ENCODE assay signal across 23 cellular contexts in the genomic region with DNA sequence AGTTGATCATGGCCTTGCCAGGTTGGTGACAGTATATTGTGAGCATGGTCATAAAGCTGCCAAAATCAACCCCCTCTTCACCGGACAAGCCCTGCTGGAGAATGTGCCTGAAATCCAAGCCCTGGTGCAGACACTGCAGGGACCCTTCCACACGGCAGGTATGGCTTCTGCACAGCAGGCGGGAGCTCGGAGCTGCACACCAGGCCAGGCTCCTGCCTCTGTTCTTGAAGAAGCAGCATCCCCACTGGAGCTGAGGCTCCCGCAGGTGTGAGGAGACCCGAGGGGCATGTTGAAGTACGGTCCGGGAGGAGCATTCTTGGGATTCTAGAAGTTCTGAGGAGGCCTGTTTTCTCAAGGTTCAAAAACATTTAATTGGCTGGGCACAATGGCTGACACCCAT. TPM values are rescaled to one million over a fixed set of nuclear protein-coding genes. Genes with fewer than 3 reads are reported as not detected.
DNase-seq lines count a peak whose midpoint lies in the region; ATAC-seq, FAIRE-seq and TF ChIP-seq lines count a peak whose summit lies in the region.
"Had no signal": no experiment of that assay in that cellular context is flagged by ENCODE, and none has a peak within 500 bp of the region (broad histone marks: within the 10 kb centered on the region; RNA-seq: fewer than 3 reads in every experiment).

No MANE protein-coding gene starts in this region.

- H4K20me1 ChIP-seq in PC-3 (ENCODE audit: low read length), result no peaks in the 10 kb centered on the region
- H4K20me1 ChIP-seq in H1 (replicated peaks in 1 of 2; ENCODE audit: control insufficient read depth in 1 of 2, insufficient read depth in 2 of 2, low read length in 2 of 2), result no peaks in the 10 kb centered on the region
- no peaks in the 10 kb centered on the region for H4K20me1 ChIP-seq in SK-N-SH (ENCODE audit: insufficient read depth)
- H4K20me1 ChIP-seq: BLaER1 treated with 17β-estradiol and CSF1 and Interleukin-3, amounts not matched to agents 10 nM and 100 nM had no signal

- no peak overlapping the region; the same call in 1 of the 2 replicates for H4K8ac ChIP-seq in H1 (ENCODE audit: extremely low read depth, insufficient read depth, low read length)
- H4K8ac ChIP-seq in trophoblast cell (ENCODE audit: low read depth, low read length), result no peak overlapping the region

- H3K9me2 ChIP-seq in PC-3 (replicated peaks; ENCODE audit: low read length) (no peaks in the 10 kb centered on the region), SK-N-SH (no peaks in the 10 kb centered on the region)

- H2BK12ac ChIP-seq in H1 (ENCODE audit: low read depth, low read length) (no peak overlapping the region), trophoblast cell (ENCODE audit: low read length) (no peak overlapping the region)

- ATAC-seq in PC-3 (no peak), T-helper 17 cell (no peak), GM18502 (IDR thresholded peaks at IDR 0.05; ENCODE audit: poor library complexity, unreplicated experiment) (no peak)
- ATAC-seq: Panc1 had no signal

- H4K91ac ChIP-seq in H1 (replicated peaks; ENCODE audit: insufficient read length, low read length) (no peak overlapping the region), trophoblast cell (ENCODE audit: low read depth, low read length) (no peak overlapping the region)

- H3K4me2 ChIP-seq in PC-3 (ENCODE audit: low read length) (no peak overlapping the region), H1 (ENCODE audit: insufficient read depth in 1 of 2, low read depth in 2 of 2, low read length in 2 of 2) (no peak overlapping the region), trophoblast cell (ENCODE audit: low read length) (no peak overlapping the region), SK-N-SH (no peak overlapping the region)
- H3K4me2 ChIP-seq: BLaER1 treated with 17β-estradiol and CSF1 and Interleukin-3, amounts not matched to agents 10 nM and 100 nM had no signal

- H3K56ac ChIP-seq in H1 (replicated peaks; ENCODE audit: insufficient read length, low read depth, low read length), result no peak overlapping the region

- no peak overlapping the region for H2AK5ac ChIP-seq in H1 (ENCODE audit: low read depth, low read length)
- no peak overlapping the region for H2AK5ac ChIP-seq in trophoblast cell (ENCODE audit: low read length)

- no peak for TF ChIP-seq POLR2A in H1 (IDR thresholded peaks at IDR 0.05; ENCODE audit: control extremely low read depth in 1 of 2, low read depth in 2 of 2, low read length in 2 of 2)

- no peaks in the 10 kb centered on the region for H3K36me3 ChIP-seq in PC-3 (ENCODE audit: low read depth, low read length)
- H3K36me3 ChIP-seq in H1 (ENCODE audit: control insufficient read depth in 2 of 4, insufficient read depth in 4 of 4, low read length in 3 of 4), result peaks cover 2 to 40% (median 7%) of the 10 kb centered on the region in 4 experiments; a peak in 5 of 8 replicates
- peaks cover 20 to 28% of the 10 kb centered on the region in 2 experiments for H3K36me3 ChIP-seq in trophoblast cell (ENCODE audit: control insufficient read depth in 1 of 2, insufficient read depth in 2 of 2, low read length in 2 of 2)
- peaks cover 0 to 20% of the 10 kb centered on the region in 2 experiments for H3K36me3 ChIP-seq in SK-N-SH (replicated peaks in 1 of 2; ENCODE audit: control insufficient read depth in 1 of 2, insufficient read depth in 2 of 2, low read length in 1 of 2)
- H3K36me3 ChIP-seq: MG63 had no signal

- CTCF ChIA-PET in PC-3 (lab: Charles Lee) (no interaction called here), H1 (lab: Charles Lee; ENCODE audit: partially characterized antibody) (no interaction called here), SK-N-SH (lab: Yijun Ruan, JAX) (interaction anchor here (1.1 kb wide), 1 partner anchor 95 kb away, joined by 3 read pairs; no protein-coding TSS in a partner anchor)

- no TSS peak for BruUV-seq in PC-3 (replicated peaks; lab: Mats Ljungman, UMichigan)

- no peaks in the 10 kb centered on the region for H3K4me1 Mint-ChIP-seq in T-helper 17 cell

- 71% methylated on average over 8 of the region's 8 CpGs; no CpG with 5 or more reads in 1 of the 2 experiments for WGBS in H1 (ENCODE audit: extremely low coverage in 1 of 2, insufficient coverage in 1 of 2, insufficient read length in 1 of 2, insufficient replicate concordance in 2 of 2, low coverage in 1 of 2, low lambda C conversion rate in 2 of 2, missing lambda C conversion rate in 1 of 2), 2 experiments
- no CpG with 5 or more reads among the region's 8 CpGs for WGBS in trophoblast cell (ENCODE audit: extremely low coverage, insufficient coverage, insufficient read length)
- 92% methylated on average over 7 of the region's 8 CpGs for WGBS in SK-N-SH (ENCODE audit: low lambda C conversion rate)

- no peak for FAIRE-seq in H1 (lab: Jason Lieb, UNC)
- FAIRE-seq: GM12892, GM19239, H54 had no signal

- intact Hi-C loops in PC-3 (cut with micrococcal nuclease), result no loop called here

- H4K5ac ChIP-seq in H1 (ENCODE audit: insufficient read length, low read depth, low read length), result no peak overlapping the region

- no peak overlapping the region for H2BK20ac ChIP-seq in H1 (ENCODE audit: low read length)

- H3K36me3 Mint-ChIP-seq in T-helper 17 cell (ENCODE audit: low read depth), result no peaks in the 10 kb centered on the region

- H3K23ac ChIP-seq in H1 (ENCODE audit: insufficient read length) (no peak overlapping the region), trophoblast cell (ENCODE audit: low read length) (no peak overlapping the region)

- no peak overlapping the region for H3K27ac Mint-ChIP-seq in T-helper 17 cell
- H3K27ac Mint-ChIP-seq: CD4-positive, alpha-beta T cell had no signal

- H3K27me3 Mint-ChIP-seq in T-helper 17 cell, result no peaks in the 10 kb centered on the region
- H3K27me3 Mint-ChIP-seq: CD4-positive, alpha-beta T cell had no signal

- TF ChIP-seq EP300 in H1 (IDR thresholded peaks at IDR 0.05; ENCODE audit: borderline replicate concordance in 1 of 2, low read depth in 2 of 2, low read length in 2 of 2) (no peak), SK-N-SH (IDR thresholded peaks at IDR 0.05; ENCODE audit: borderline replicate concordance in 1 of 2, low read depth in 1 of 2, low read length in 1 of 2) (no peak)

- no peak overlapping the region for H3K9ac ChIP-seq in PC-3 (ENCODE audit: low read length)
- no peak overlapping the region for H3K9ac ChIP-seq in H1 (replicated peaks in 1 of 4; ENCODE audit: extremely low read depth in 1 of 4, low read depth in 3 of 4, low read length in 3 of 4)
- H3K9ac ChIP-seq in trophoblast cell (ENCODE audit: low read length), result no peak overlapping the region
- H3K9ac ChIP-seq in SK-N-SH, result no peak overlapping the region
- H3K9ac ChIP-seq: BLaER1 treated with 17β-estradiol and CSF1 and Interleukin-3, amounts not matched to agents 10 nM and 100 nM had no signal

- H3K79me1 ChIP-seq in H1 (ENCODE audit: low read depth, low read length) (peaks cover 4% of the 10 kb centered on the region; the same call in 1 of the 2 replicates), trophoblast cell (ENCODE audit: low read length) (no peaks in the 10 kb centered on the region)

- H2BK5ac ChIP-seq in H1 (ENCODE audit: low read depth, low read length), result no peak overlapping the region
- H2BK5ac ChIP-seq in trophoblast cell (ENCODE audit: low read depth, low read length, poor library complexity), result no peak overlapping the region

- H4K12ac ChIP-seq in trophoblast cell (ENCODE audit: low read depth, low read length), result peak overlapping the region; percentile 70

- H3K9me3 ChIP-seq in PC-3 (ENCODE audit: low read length) (no peaks in the 10 kb centered on the region), H1 (ENCODE audit: insufficient read depth in 2 of 2, low read depth in 1 of 2, low read length in 1 of 2) (no peaks in the 10 kb centered on the region), trophoblast cell (ENCODE audit: insufficient read depth, low read depth, low read length) (no peaks in the 10 kb centered on the region), SK-N-SH (no peaks in the 10 kb centered on the region), T-helper 17 cell (ENCODE audit: control insufficient read depth, low read length, poor library complexity, severe bottlenecking) (no peaks in the 10 kb centered on the region)
- H3K9me3 ChIP-seq: BLaER1 treated with 17β-estradiol and CSF1 and Interleukin-3, amounts not matched to agents 10 nM and 100 nM; MG63 had no signal

- H3K79me2 ChIP-seq in PC-3 (ENCODE audit: low read length) (no peaks in the 10 kb centered on the region), H1 (ENCODE audit: control insufficient read depth in 1 of 2, insufficient read depth in 2 of 2, low read length in 2 of 2) (no peaks in the 10 kb centered on the region; a peak in 1 of 4 replicates), trophoblast cell (ENCODE audit: control insufficient read depth, insufficient read depth, low read length, poor library complexity) (peaks cover 2% of the 10 kb centered on the region), SK-N-SH (ENCODE audit: insufficient read depth) (peaks cover 13% of the 10 kb centered on the region; the same call in 1 of the 2 replicates)

- DNase-seq in ELF-1 (ENCODE audit: low read depth, low spot score), result peak; percentile 30
- no peak for DNase-seq in PC-3
- DNase-seq in H1 (ENCODE audit: low read depth in 1 of 2, low spot score in 2 of 2), result peak; percentile 5 to 48
- DNase-seq in trophoblast cell, result no peak
- no peak for DNase-seq in SK-N-SH
- no peak for DNase-seq in kidney glomerular epithelial cell (lab: John Stamatoyannopoulos, UW)
- no peak for DNase-seq in T-helper 17 cell
- DNase-seq: CD4-positive, alpha-beta T cell; DMS53; GDM1; KG1; MG63; NCI-H1105 treated with DMSO at 0.1 percent for 48 hours; NCI-H2029 treated with DMSO at 0.1 percent for 48 hours; NCI-H446 treated with DMSO at 0.1 percent for 48 hours; NCI-H526; SHP77 treated with DMSO at 0.1 percent for 48 hours had no signal

- no peak overlapping the region for H2BK15ac ChIP-seq in H1 (ENCODE audit: low read length)

- POLR2A ChIA-PET in PC-3 (lab: Charles Lee; ENCODE audit: unreplicated experiment) (no interaction called here), H1 (lab: Charles Lee; ENCODE audit: partially characterized antibody) (interaction anchor here (0.6 to 3.3 kb wide), 7 partner anchors 8 to 108 kb away, joined by 3 to 19 read pairs (median 4); a partner anchor contains a TSS), SK-N-SH (lab: Yijun Ruan, JAX) (no interaction called here)

- H3K27me3 ChIP-seq in PC-3 (ENCODE audit: low read length) (no peaks in the 10 kb centered on the region), H1 (replicated peaks in 1 of 4; ENCODE audit: control insufficient read depth in 3 of 4, extremely low read depth in 1 of 4, insufficient read depth in 3 of 4, low read length in 3 of 4) (no peaks in the 10 kb centered on the region), trophoblast cell (ENCODE audit: insufficient read depth, low read length) (no peaks in the 10 kb centered on the region), SK-N-SH (ENCODE audit: insufficient read depth) (no peaks in the 10 kb centered on the region)
- H3K27me3 ChIP-seq: BLaER1 treated with 17β-estradiol and CSF1 and Interleukin-3, amounts not matched to agents 10 nM and 100 nM; MG63 had no signal

- H3K4ac ChIP-seq in H1 (replicated peaks; ENCODE audit: insufficient read length, low read depth, low read length) (no peak overlapping the region), trophoblast cell (ENCODE audit: low read depth, low read length) (no peak overlapping the region)

- no peaks in the 10 kb centered on the region for H3F3A ChIP-seq in PC-3 (ENCODE audit: low read length, unreplicated experiment)
- peaks cover 6% of the 10 kb centered on the region for H3F3A ChIP-seq in SK-N-SH (replicated peaks; ENCODE audit: insufficient read depth)

- no peak overlapping the region for H2AFZ ChIP-seq in PC-3 (ENCODE audit: low read length)
- H2AFZ ChIP-seq in H1 (ENCODE audit: low read length), result no peak overlapping the region
- no peak overlapping the region for H2AFZ ChIP-seq in trophoblast cell (ENCODE audit: insufficient read depth, low read length, poor library complexity)
- H2AFZ ChIP-seq in SK-N-SH (ENCODE audit: low read depth), result no peak overlapping the region

- H2BK120ac ChIP-seq in H1 (replicated peaks; ENCODE audit: low read depth, low read length) (no peak overlapping the region), trophoblast cell (ENCODE audit: insufficient read depth, low read length, poor library complexity) (no peak overlapping the region)

- H3K27ac ChIP-seq in PC-3 (ENCODE audit: low read length), result peak overlapping the region; percentile 57
- no peak overlapping the region for H3K27ac ChIP-seq in H1 (ENCODE audit: low read depth, low read length)
- H3K27ac ChIP-seq in trophoblast cell (ENCODE audit: low read depth, low read length), result no peak overlapping the region
- peak overlapping the region in 1 of 2 experiments; percentile 59; a peak in 1 of 4 replicates for H3K27ac ChIP-seq in SK-N-SH (ENCODE audit: low read depth in 2 of 2, low read length in 1 of 2)
- H3K27ac ChIP-seq: BLaER1 treated with 17β-estradiol and CSF1 and Interleukin-3, amounts not matched to agents 10 nM and 100 nM had no signal

- no peaks in the 10 kb centered on the region for H3K23me2 ChIP-seq in H1 (ENCODE audit: low read depth, low read length)

- H3K4me1 ChIP-seq in PC-3 (ENCODE audit: insufficient read depth, low read length), result peaks cover 12% of the 10 kb centered on the region; the same call in 1 of the 2 replicates
- no peaks in the 10 kb centered on the region; a peak in 1 of 7 replicates for H3K4me1 ChIP-seq in H1 (replicated peaks in 1 of 4; ENCODE audit: control insufficient read depth in 3 of 4, insufficient read depth in 4 of 4, low read length in 3 of 4)
- H3K4me1 ChIP-seq in trophoblast cell (ENCODE audit: control insufficient read depth in 1 of 2, insufficient read depth in 2 of 2, low read length in 2 of 2), result peaks cover 2 to 3% of the 10 kb centered on the region in 2 experiments
- no peaks in the 10 kb centered on the region for H3K4me1 ChIP-seq in SK-N-SH (ENCODE audit: control insufficient read depth in 1 of 2, insufficient read depth in 2 of 2, low read depth in 1 of 2, low read length in 1 of 2)

- TF ChIP-seq RAD21 in H1 (IDR thresholded peaks at IDR 0.05 in 1 of 2, conservative IDR thresholded peaks at IDR 0.05 in 1 of 2; ENCODE audit: low read depth in 2 of 2, low read length in 2 of 2) (no peak), SK-N-SH (IDR thresholded peaks at IDR 0.05; ENCODE audit: low read length) (no peak)

- no peak overlapping the region for H3K4me3 Mint-ChIP-seq in T-helper 17 cell
- H3K4me3 Mint-ChIP-seq: CD4-positive, alpha-beta T cell had no signal

- no peak overlapping the region for H3K4me3 ChIP-seq in PC-3 (ENCODE audit: low read length)
- H3K4me3 ChIP-seq in H1 (ENCODE audit: extremely low read depth in 1 of 4, insufficient read depth in 2 of 4, low read depth in 3 of 4, low read length in 4 of 4), result 0 out of 8 replicates have a peak overlapping the region, but pooled peaks of 1 of the 4 experiments have one; percentile 2
- no peak overlapping the region for H3K4me3 ChIP-seq in trophoblast cell (ENCODE audit: low read depth, low read length)
- H3K4me3 ChIP-seq in SK-N-SH (ENCODE audit: low read depth in 2 of 2, low read length in 1 of 2), result no peak overlapping the region
- H3K4me3 ChIP-seq: BLaER1 treated with 17β-estradiol and CSF1 and Interleukin-3, amounts not matched to agents 10 nM and 100 nM; MG63 had no signal

- H3K14ac ChIP-seq in H1 (ENCODE audit: insufficient read length) (no peak overlapping the region), trophoblast cell (ENCODE audit: low read length) (no peak overlapping the region)

- H3K18ac ChIP-seq in H1 (ENCODE audit: extremely low read depth, low read length), result no peak overlapping the region
- no peak overlapping the region for H3K18ac ChIP-seq in trophoblast cell (ENCODE audit: low read length)

- TF ChIP-seq CTCF in PC-3 (conservative IDR thresholded peaks at IDR 0.05; ENCODE audit: low read depth, low read length) (no peak), H1 (IDR thresholded peaks at IDR 0.05; ENCODE audit: control extremely low read depth in 1 of 3, insufficient read depth in 1 of 3, low read depth in 1 of 3, low read length in 3 of 3) (no peak), SK-N-SH (IDR thresholded peaks at IDR 0.05) (no peak)

RNA-seq across cellular contexts. Expression of a gene that starts 12.7 kb away (rescaled TPM):
- 8.1 and 18.7 TPM in 2 replicates for total RNA-seq in PC-3 (2014; rRNA removed)
- total RNA-seq in H1 (2021; fragmentation: NEBNext Ultra II Directional; extraction: Animal tissue kit (Norgen Biotek cat#: 25700)), result 49.8 and 50.7 TPM in 2 replicates
- 74.6 and 74.9 TPM in 2 replicates for polyA plus RNA-seq in H1 (2011; rRNA removed)
- polyA plus RNA-seq in H1 (2011; cell fraction: cytosol; rRNA removed), result 65.6 TPM
- 48.6 TPM for polyA plus RNA-seq in H1 (2011; cell fraction: nucleus; rRNA removed)
- polyA plus RNA-seq in H1 (2012, experiment 1 of 2), result 25.9 to 32.6 TPM (median 27.3 TPM) in 4 replicates
- polyA plus RNA-seq in H1 (2012, experiment 2 of 2), result 9.4 TPM
- polyA plus RNA-seq in H1 (2013, experiment 1 of 2), result 27.1 TPM
- polyA plus RNA-seq in H1 (2013, experiment 2 of 2), result 26.4 TPM
- 109 and 134 TPM in 2 replicates for polyA minus RNA-seq in H1 (2011; rRNA and poly(A)+ RNA removed)
- 93.7 TPM for polyA minus RNA-seq in H1 (2011; cell fraction: cytosol; rRNA and poly(A)+ RNA removed)
- 62.4 TPM for polyA minus RNA-seq in H1 (2011; cell fraction: nucleus; rRNA and poly(A)+ RNA removed)
- 16.4 and 16.7 TPM in 2 replicates for polyA plus RNA-seq in trophoblast cell (2013)
- 17.7 and 24.2 TPM in 2 replicates for polyA plus RNA-seq in SK-N-SH (2012; rRNA removed)
- 21.9 and 22.9 TPM in 2 replicates for polyA plus RNA-seq in SK-N-SH (2012; cell fraction: cytosol; rRNA removed)
- polyA plus RNA-seq in SK-N-SH (2012; cell fraction: nucleus; rRNA removed), result 12.8 and 17.4 TPM in 2 replicates
- 10 to 100 TPM in 1 of 2 donors, 1 to 10 TPM in 1; 8.9 to 10.3 TPM for total RNA-seq in T-helper 17 cell

RNA-seq across cellular contexts. Expression of a gene that starts 38.9 kb away (rescaled TPM):
- total RNA-seq in PC-3 (2014; rRNA removed) (10.4 and 12.0 TPM in 2 replicates), T-helper 17 cell (10 to 100 TPM; 21.5 to 24.7 TPM)
- 32.8 and 33.6 TPM in 2 replicates for total RNA-seq in H1 (2021; fragmentation: NEBNext Ultra II Directional; extraction: Animal tissue kit (Norgen Biotek cat#: 25700))
- polyA plus RNA-seq in H1 (2011; rRNA removed) (4.1 and 6.2 TPM in 2 replicates), SK-N-SH (2012; rRNA removed) (4.7 and 6.4 TPM in 2 replicates)
- 11.5 TPM for polyA plus RNA-seq in H1 (2011; cell fraction: cytosol; rRNA removed)
- 6.3 TPM for polyA plus RNA-seq in H1 (2011; cell fraction: nucleus; rRNA removed)
- 17.7 to 34.9 TPM (median 21.2 TPM) in 4 replicates for polyA plus RNA-seq in H1 (2012, experiment 1 of 2)
- 1.4 TPM for polyA plus RNA-seq in H1 (2012, experiment 2 of 2)
- 32.5 TPM for polyA plus RNA-seq in H1 (2013, experiment 1 of 2)
- polyA plus RNA-seq in H1 (2013, experiment 2 of 2), result 35.1 TPM
- 11.7 and 17.0 TPM in 2 replicates for polyA minus RNA-seq in H1 (2011; rRNA and poly(A)+ RNA removed)
- polyA minus RNA-seq in H1 (2011; cell fraction: cytosol; rRNA and poly(A)+ RNA removed), result 9.9 TPM
- polyA minus RNA-seq in H1 (2011; cell fraction: nucleus; rRNA and poly(A)+ RNA removed), result 19.1 TPM
- polyA plus RNA-seq in trophoblast cell (2013), result 28.7 and 30.5 TPM in 2 replicates
- polyA plus RNA-seq in SK-N-SH (2012; cell fraction: cytosol; rRNA removed), result 7.1 and 8.3 TPM in 2 replicates
- polyA plus RNA-seq in SK-N-SH (2012; cell fraction: nucleus; rRNA removed), result 4.2 and 9.2 TPM in 2 replicates

RNA-seq across cellular contexts. Expression of a gene that starts 48.0 kb away (rescaled TPM):
- total RNA-seq in PC-3 (2014; rRNA removed) (2.2 and 5.5 TPM in 2 replicates), T-helper 17 cell (10 to 100 TPM; 17.2 to 18.9 TPM)
- 14.5 and 18.2 TPM in 2 replicates for total RNA-seq in H1 (2021; fragmentation: NEBNext Ultra II Directional; extraction: Animal tissue kit (Norgen Biotek cat#: 25700))
- polyA plus RNA-seq in H1 (2011; rRNA removed) (13.7 and 19.2 TPM in 2 replicates), SK-N-SH (2012; rRNA removed) (11.9 and 18.9 TPM in 2 replicates)
- 19.2 TPM for polyA plus RNA-seq in H1 (2011; cell fraction: cytosol; rRNA removed)
- 12.2 TPM for polyA plus RNA-seq in H1 (2011; cell fraction: nucleus; rRNA removed)
- polyA plus RNA-seq in H1 (2012, experiment 1 of 2), result 12.6 to 16.6 TPM (median 15.0 TPM) in 4 replicates
- polyA plus RNA-seq in H1 (2012, experiment 2 of 2), result 16.3 TPM
- 22.7 TPM for polyA plus RNA-seq in H1 (2013, experiment 1 of 2)
- polyA plus RNA-seq in H1 (2013, experiment 2 of 2), result 27.8 TPM
- 15.7 and 25.8 TPM in 2 replicates for polyA minus RNA-seq in H1 (2011; rRNA and poly(A)+ RNA removed)
- 8.3 TPM for polyA minus RNA-seq in H1 (2011; cell fraction: cytosol; rRNA and poly(A)+ RNA removed)
- 24.3 TPM for polyA minus RNA-seq in H1 (2011; cell fraction: nucleus; rRNA and poly(A)+ RNA removed)
- polyA plus RNA-seq in trophoblast cell (2013), result 9.5 and 9.9 TPM in 2 replicates
- 10.4 and 11.7 TPM in 2 replicates for polyA plus RNA-seq in SK-N-SH (2012; cell fraction: cytosol; rRNA removed)
- 22.5 and 56.7 TPM in 2 replicates for polyA plus RNA-seq in SK-N-SH (2012; cell fraction: nucleus; rRNA removed)

Comparison
In these comparisons a context has a peak if more than half of its experiments do, and no peak if none do; other contexts are left out.
1. DNase-seq: peak in ELF-1 (single experiment) and H1 (2 of 2); none in PC-3 (single experiment), trophoblast cell (0 of 2), SK-N-SH (single experiment), kidney glomerular epithelial cell (single experiment) and T-helper 17 cell (0 of 3).